Comparison of ENCODE assay signal across 1 cellular context in genomic region chr16:19505600-19506303, GRCh38.
TF ChIP-seq lines count a peak whose summit lies in the region.

No MANE protein-coding gene starts in this region.

TF ChIP-seq in endothelial cell of umbilical vein, 7 proteins besides CTCF, POLR2A, EP300 and RAD21:
- TF ChIP-seq POLR2AphosphoS5 (IDR thresholded peaks at IDR 0.05; ENCODE audit: insufficient read depth, low read depth, low read length) (no peak), MYC (IDR thresholded peaks at IDR 0.05; ENCODE audit: low read depth, low read length) (no peak), JUN (IDR thresholded peaks at IDR 0.05; ENCODE audit: borderline replicate concordance, insufficient read depth, insufficient read length, low read depth) (peak; percentile 12)
